Comparison of ENCODE assay signal across 20 cellular contexts in genomic region chr3:71358243-71358642, GRCh38.
DNase-seq lines count a peak whose midpoint lies in the region; ATAC-seq lines count a peak whose summit lies in the region.
"Had no signal": no experiment of that assay in that cellular context is flagged by ENCODE, and none has a peak within 500 bp of the region (broad histone marks: within the 10 kb centered on the region; RNA-seq: fewer than 3 reads in every experiment).

No MANE protein-coding gene starts in this region.

- no peaks in the 10 kb centered on the region for H3K9me3 Mint-ChIP-seq in activated naive CD4-positive, alpha-beta T cell treated with anti-CD3 and anti-CD28 coated beads for 36 hours
- H3K9me3 Mint-ChIP-seq in activated CD4-positive, alpha-beta memory T cell treated with anti-CD3 and anti-CD28 coated beads for 36 hours = no peaks in the 10 kb centered on the region
- H3K9me3 Mint-ChIP-seq in stimulated activated naive B cell treated with anti-CD40 and anti-IgM and Interleukin-4, amounts not matched to agents 10 μg/mL and 1 μg/mL and 100 μg/mL, for 72 hours = no peaks in the 10 kb centered on the region

- POLR2A ChIA-PET in activated CD4-positive, alpha-beta memory T cell treated with anti-CD3 and anti-CD28 coated beads for 36 hours (lab: Charles Lee) = interaction anchor here (0.5 to 4.9 kb wide), 15 partner anchors 15 to 502 kb away, joined by 3 to 50 read pairs (median 4); partner anchors contain the start of gene FOXP1

- peak; percentile 58 for DNase-seq in activated naive CD4-positive, alpha-beta T cell treated with anti-CD3 and anti-CD28 coated beads for 36 hours
- DNase-seq in activated naive CD4-positive, alpha-beta T cell (lab: John Stamatoyannopoulos, UW) = no peak
- peak; percentile 43 for DNase-seq in activated CD4-positive, alpha-beta memory T cell treated with anti-CD3 and anti-CD28 coated beads for 36 hours
- no peak for DNase-seq in stimulated activated naive B cell treated with anti-CD40 and anti-IgM and Interleukin-4, amounts not matched to agents 10 μg/mL and 1 μg/mL and 100 μg/mL, for 72 hours
- no peak for DNase-seq in cerebellar nuclear complex (lab: John Stamatoyannopoulos, UW)
- no peak for DNase-seq in H4 (ENCODE audit: low spot score)
- DNase-seq: ACHN; caudate nucleus; effector memory CD4-positive, alpha-beta T cell; HCEC 1CT; islet precursor cell; KG1; mammary epithelial cell; NCI-H1092 treated with DMSO at 0.1 percent for 48 hours; NCI-H2171 treated with DMSO at 0.1 percent for 48 hours; NCI-H774; psoas muscle; stimulated activated naive CD4-positive, alpha-beta T cell treated with Interleukin-2 at 50 U/mL for 16 hours had no signal

- ATAC-seq in GM19351 (IDR thresholded peaks at IDR 0.05; ENCODE audit: unreplicated experiment) (peak; percentile 39), GM19328 (IDR thresholded peaks at IDR 0.05; ENCODE audit: unreplicated experiment) (no peak)
- peak in 1 of 2 donors; percentile 6 for ATAC-seq in stimulated activated naive B cell treated with anti-CD40 and anti-IgM and Interleukin-4, amounts not matched to agents 10 μg/mL and 1 μg/mL and 100 μg/mL, for 72 hours (replicated peaks)
- ATAC-seq: psoas muscle had no signal

- H3K27me3 Mint-ChIP-seq in activated naive CD4-positive, alpha-beta T cell treated with anti-CD3 and anti-CD28 coated beads for 36 hours (ENCODE audit: low read depth) = no peaks in the 10 kb centered on the region
- no peaks in the 10 kb centered on the region for H3K27me3 Mint-ChIP-seq in activated CD4-positive, alpha-beta memory T cell treated with anti-CD3 and anti-CD28 coated beads for 36 hours
- no peaks in the 10 kb centered on the region for H3K27me3 Mint-ChIP-seq in stimulated activated naive B cell treated with anti-CD40 and anti-IgM and Interleukin-4, amounts not matched to agents 10 μg/mL and 1 μg/mL and 100 μg/mL, for 72 hours

- no peak overlapping the region for H3K27ac Mint-ChIP-seq in activated naive CD4-positive, alpha-beta T cell treated with anti-CD3 and anti-CD28 coated beads for 36 hours
- H3K27ac Mint-ChIP-seq in activated CD4-positive, alpha-beta memory T cell treated with anti-CD3 and anti-CD28 coated beads for 36 hours = peak overlapping the region; percentile 15
- peak overlapping the region; percentile 79 for H3K27ac Mint-ChIP-seq in stimulated activated naive B cell treated with anti-CD40 and anti-IgM and Interleukin-4, amounts not matched to agents 10 μg/mL and 1 μg/mL and 100 μg/mL, for 72 hours

- intact Hi-C loops in activated naive CD4-positive, alpha-beta T cell treated with anti-CD3 and anti-CD28 coated beads for 36 hours (cut with micrococcal nuclease) = loop anchor here (1.0 to 5.0 kb wide), 7 partner anchors 19 to 586 kb away; no protein-coding TSS in a partner anchor
- intact Hi-C loops in activated CD4-positive, alpha-beta memory T cell treated with anti-CD3 and anti-CD28 coated beads for 36 hours (cut with micrococcal nuclease) = loop anchor here (1.0 to 5.0 kb wide), 4 partner anchors 57 to 376 kb away; no protein-coding TSS in a partner anchor

- H3K4me1 Mint-ChIP-seq in activated naive CD4-positive, alpha-beta T cell treated with anti-CD3 and anti-CD28 coated beads for 36 hours (ENCODE audit: low read depth) = peaks cover 72% of the 10 kb centered on the region
- peaks cover 76% of the 10 kb centered on the region for H3K4me1 Mint-ChIP-seq in activated CD4-positive, alpha-beta memory T cell treated with anti-CD3 and anti-CD28 coated beads for 36 hours (ENCODE audit: low read depth)
- H3K4me1 Mint-ChIP-seq in stimulated activated naive B cell treated with anti-CD40 and anti-IgM and Interleukin-4, amounts not matched to agents 10 μg/mL and 1 μg/mL and 100 μg/mL, for 72 hours = peaks cover 44 to 87% of the 10 kb centered on the region in 2 donors

- H3K36me3 Mint-ChIP-seq in activated naive CD4-positive, alpha-beta T cell treated with anti-CD3 and anti-CD28 coated beads for 36 hours (ENCODE audit: low read depth) = no peaks in the 10 kb centered on the region
- H3K36me3 Mint-ChIP-seq in activated CD4-positive, alpha-beta memory T cell treated with anti-CD3 and anti-CD28 coated beads for 36 hours = peaks cover 7% of the 10 kb centered on the region
- H3K36me3 Mint-ChIP-seq in stimulated activated naive B cell treated with anti-CD40 and anti-IgM and Interleukin-4, amounts not matched to agents 10 μg/mL and 1 μg/mL and 100 μg/mL, for 72 hours = peaks cover 3 to 13% of the 10 kb centered on the region in 2 donors

- CTCF ChIA-PET in activated naive CD4-positive, alpha-beta T cell treated with anti-CD3 and anti-CD28 coated beads for 36 hours (lab: Charles Lee) = interaction anchor here (0.6 to 4.4 kb wide), 5 partner anchors 14 to 128 kb away, joined by 3 to 19 read pairs (median 4); no protein-coding TSS in a partner anchor
- CTCF ChIA-PET in activated CD4-positive, alpha-beta memory T cell treated with anti-CD3 and anti-CD28 coated beads for 36 hours (lab: Charles Lee) = interaction anchor here (1.0 to 2.6 kb wide), 2 partner anchors 57 to 154 kb away, joined by 4 to 8 read pairs; no protein-coding TSS in a partner anchor

- H3K4me3 Mint-ChIP-seq in activated naive CD4-positive, alpha-beta T cell treated with anti-CD3 and anti-CD28 coated beads for 36 hours = no peak overlapping the region
- peak overlapping the region; percentile 1 for H3K4me3 Mint-ChIP-seq in activated CD4-positive, alpha-beta memory T cell treated with anti-CD3 and anti-CD28 coated beads for 36 hours
- peak overlapping the region in 1 of 2 donors; percentile 17 for H3K4me3 Mint-ChIP-seq in stimulated activated naive B cell treated with anti-CD40 and anti-IgM and Interleukin-4, amounts not matched to agents 10 μg/mL and 1 μg/mL and 100 μg/mL, for 72 hours

Comparison
In these comparisons a context has a peak if more than half of its experiments do, and no peak if none do; other contexts are left out.
1. DNase-seq: peak in activated naive CD4-positive, alpha-beta T cell treated with anti-CD3 and anti-CD28 coated beads for 36 hours (single experiment) and activated CD4-positive, alpha-beta memory T cell treated with anti-CD3 and anti-CD28 coated beads for 36 hours (single experiment); none in activated naive CD4-positive, alpha-beta T cell (0 of 4), stimulated activated naive B cell treated with anti-CD40 and anti-IgM and Interleukin-4, amounts not matched to agents 10 μg/mL and 1 μg/mL and 100 μg/mL, for 72 hours (single experiment), cerebellar nuclear complex (0 of 2) and H4 (single experiment).